ENCODE assay signal across 10 cellular contexts in genomic region chr20:18266282-18266681, GRCh38.
"Had no signal": no experiment of that assay in that cellular context is flagged by ENCODE, and none has a peak within 500 bp of the region (broad histone marks: within the 10 kb centered on the region; RNA-seq: fewer than 3 reads in every experiment).

No MANE protein-coding gene starts in this region.

- H3K27ac ChIP-seq: GM23248, HL-60, KMS-11 had no signal

- H3K4me2 ChIP-seq: KMS-11 had no signal

- FAIRE-seq: H54 had no signal

- H3K27ac Mint-ChIP-seq: H9, IgD-negative memory B cell had no signal

- H3K36me3 Mint-ChIP-seq: IgD-negative memory B cell had no signal

- H3K4me3 Mint-ChIP-seq: H9, IgD-negative memory B cell had no signal

- H3K4me3 ChIP-seq: GM23248 had no signal

- H3K9ac ChIP-seq: GM23248, KMS-11 had no signal

- H2AFZ ChIP-seq: GM23248 had no signal

- H3K9me3 Mint-ChIP-seq: H9 had no signal

- DNase-seq: GM23248, GOT3, H9, HCEC 1CT, Karpas-422, KBM-7 had no signal
